ENCODE assay signal across 16 cellular contexts in the genomic region with DNA sequence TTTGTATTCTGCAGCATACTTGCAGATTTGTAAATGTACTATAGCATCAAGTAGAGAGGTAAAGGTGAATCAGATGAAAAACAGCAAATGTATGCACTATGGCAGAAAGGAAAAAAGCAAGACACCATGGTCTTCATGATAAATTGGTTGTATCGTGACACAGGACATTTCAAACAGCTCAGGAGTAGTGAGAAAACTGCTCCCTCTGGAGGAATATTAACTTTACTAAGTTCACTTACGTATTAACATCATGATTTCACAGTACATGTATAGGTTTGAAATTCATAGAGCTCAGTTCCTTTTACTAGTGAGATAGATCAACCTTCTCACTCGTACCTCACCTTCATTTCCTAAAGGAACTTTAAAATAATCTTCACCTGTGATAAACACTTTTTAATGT. TPM values are rescaled to one million over a fixed set of nuclear protein-coding genes. Genes with fewer than 3 reads are reported as not detected.
DNase-seq lines count a peak whose midpoint lies in the region; ATAC-seq and TF ChIP-seq lines count a peak whose summit lies in the region.
"Had no signal": no experiment of that assay in that cellular context is flagged by ENCODE, and none has a peak within 500 bp of the region (broad histone marks: within the 10 kb centered on the region; RNA-seq: fewer than 3 reads in every experiment).

No MANE protein-coding gene starts in this region.

- no peaks in the 10 kb centered on the region for H3K27me3 ChIP-seq in RWPE2 (ENCODE audit: insufficient read depth, poor library complexity, severe bottlenecking)
- H3K27me3 ChIP-seq in mesendoderm (ENCODE audit: insufficient read depth, low read length, poor library complexity) = no peaks in the 10 kb centered on the region

- no peak overlapping the region for H3K18ac ChIP-seq in mesendoderm (ENCODE audit: low read length)

- H3K36me3 ChIP-seq in RWPE2 (ENCODE audit: low read depth) (peaks cover 69% of the 10 kb centered on the region), mesendoderm (ENCODE audit: control insufficient read depth, insufficient read depth, low read length) (peaks cover 5% of the 10 kb centered on the region)

- no peak overlapping the region for H3K4me2 ChIP-seq in mesendoderm (ENCODE audit: low read length)
- H3K4me2 ChIP-seq: smooth muscle cell had no signal

- no peak overlapping the region for H2BK5ac ChIP-seq in mesendoderm (ENCODE audit: low read length)

- no peak for ATAC-seq in RWPE2 (ENCODE audit: low read depth)
- no peak for ATAC-seq in omental fat pad (ENCODE audit: low FRiP score)
- no peak for ATAC-seq in GM21528 (IDR thresholded peaks at IDR 0.05; ENCODE audit: low FRiP score, unreplicated experiment)
- ATAC-seq: activated CD8-positive, alpha-beta memory T cell treated with anti-CD3 and anti-CD28 coated beads, Interleukin-2, amount 10 ng/mL, durations not matched to agents 7 days and 5 days; stimulated activated naive CD8-positive, alpha-beta T cell treated with anti-CD3 and anti-CD28 coated beads, Interleukin-15, Interleukin-2, amounts not matched to agents 100 U/mL and 50 U/mL, for 24 hours had no signal

- H3K56ac ChIP-seq in mesendoderm (ENCODE audit: low read length) = no peak overlapping the region

- H3K27ac ChIP-seq in RWPE2 (ENCODE audit: poor library complexity, severe bottlenecking) = no peak overlapping the region
- H3K27ac ChIP-seq in mesendoderm (ENCODE audit: low read depth, low read length) = no peak overlapping the region

- H3K4me3 ChIP-seq in RWPE2 (ENCODE audit: severe bottlenecking) = no peak overlapping the region
- no peak overlapping the region for H3K4me3 ChIP-seq in mesendoderm (ENCODE audit: low read length)
- H3K4me3 ChIP-seq: smooth muscle cell had no signal

- DNase-seq in NCI-H1694 (lab: John Stamatoyannopoulos, UW) (peak; percentile 15), NCI-H1694 treated with DMSO at 0.1 percent for 48 hours (lab: John Stamatoyannopoulos, UW) (no peak), HT-29 (ENCODE audit: low spot score) (peak; percentile 19), RWPE2 (ENCODE audit: low spot score) (no peak), mesendoderm (peak; percentile 13), omental fat pad (ENCODE audit: low spot score) (no peak), hepatic stellate cell (ENCODE audit: low spot score) (no peak)
- DNase-seq: activated CD8-positive, alpha-beta memory T cell treated with anti-CD3 and anti-CD28 coated beads, Interleukin-2, amount 10 ng/mL, durations not matched to agents 7 days and 5 days; activated naive CD4-positive, alpha-beta T cell treated with anti-CD3 and anti-CD28 coated beads, Interleukin-2, amount 10 ng/mL, durations not matched to agents 7 days and 5 days; effector CD8-positive, alpha-beta T cell; GOT3; NCI-H2029 treated with DMSO at 0.1 percent for 48 hours; occipital lobe; stimulated activated naive CD8-positive, alpha-beta T cell treated with anti-CD3 and anti-CD28 coated beads, Interleukin-15, Interleukin-2, amounts not matched to agents 100 U/mL and 50 U/mL, for 24 hours had no signal

- no peak overlapping the region for H3K23ac ChIP-seq in mesendoderm (ENCODE audit: low read length)

- H4K8ac ChIP-seq in mesendoderm (ENCODE audit: low read depth, low read length) = no peak overlapping the region

- no peak overlapping the region for H3K4ac ChIP-seq in mesendoderm (ENCODE audit: low read depth, low read length)

- no peak overlapping the region for H2AK5ac ChIP-seq in mesendoderm (ENCODE audit: low read length)

- H4K5ac ChIP-seq in mesendoderm (ENCODE audit: low read length) = no peak overlapping the region

- H2BK15ac ChIP-seq in mesendoderm (replicated peaks; ENCODE audit: low read depth) = no peak overlapping the region

- no peaks in the 10 kb centered on the region for H3K79me1 ChIP-seq in mesendoderm (ENCODE audit: low read length)

- no peaks in the 10 kb centered on the region for H3K9me3 ChIP-seq in RWPE2 (ENCODE audit: severe bottlenecking)

- TF ChIP-seq CTCF in RWPE2 (IDR thresholded peaks at IDR 0.05; ENCODE audit: poor library complexity, severe bottlenecking) = peak; percentile 20
- TF ChIP-seq CTCF in omental fat pad (IDR thresholded peaks at IDR 0.05) = no peak

- WGBS in mesendoderm (ENCODE audit: extremely low coverage, insufficient coverage, low lambda C conversion rate) = no CpG with 5 or more reads among the region's 3 CpGs

- no peak overlapping the region for H2BK120ac ChIP-seq in mesendoderm (ENCODE audit: low read depth, low read length)

- H3K4me1 ChIP-seq in RWPE2 (ENCODE audit: insufficient read depth, poor library complexity, severe bottlenecking) (peaks cover 23% of the 10 kb centered on the region), mesendoderm (ENCODE audit: control insufficient read depth, low read depth, low read length) (no peaks in the 10 kb centered on the region)

- peaks cover 3% of the 10 kb centered on the region for H3K79me2 ChIP-seq in mesendoderm (ENCODE audit: control insufficient read depth, insufficient read depth, low read length)

- no peak overlapping the region for H3K9ac ChIP-seq in mesendoderm (ENCODE audit: low read length)

RNA-seq across cellular contexts. Expression of a gene that starts 6.5 kb away (rescaled TPM):
- total RNA-seq in HT-29 (2014; rRNA removed; shearing (Covaris generic)) = 2.1 and 2.5 TPM in 2 replicates
- polyA plus RNA-seq in mesendoderm (2013, experiment 1 of 2) = 27.2 TPM
- polyA plus RNA-seq in mesendoderm (2013, experiment 2 of 2) = 28.7 TPM
- 10 to 100 TPM; 10.8 to 18.3 (median 12.4) TPM for total RNA-seq in omental fat pad

Comparison
In these comparisons a context has a peak if more than half of its experiments do, and no peak if none do; other contexts are left out.
1. DNase-seq: peak in NCI-H1694 (single experiment), HT-29 (single experiment) and mesendoderm (single experiment); none in NCI-H1694 treated with DMSO at 0.1 percent for 48 hours (single experiment), RWPE2 (single experiment), omental fat pad (single experiment) and hepatic stellate cell (single experiment).